ENCODE assay signal across 8 cellular contexts in genomic region chr3:166013073-166013679, GRCh38.
DNase-seq lines count a peak whose midpoint lies in the region; ATAC-seq and TF ChIP-seq lines count a peak whose summit lies in the region.

No MANE protein-coding gene starts in this region.

- peak; percentile 51; the same call in 1 of the 2 replicates for TF ChIP-seq CTCF in LNCAP (IDR thresholded peaks at IDR 0.05)
- TF ChIP-seq CTCF in SU-DHL-6 (IDR thresholded peaks at IDR 0.05; ENCODE audit: insufficient read depth, low read length, poor library complexity, severe bottlenecking): peak; percentile 24

- no peaks in the 10 kb centered on the region; the same call in 1 of the 2 replicates for H3F3A ChIP-seq in SU-DHL-6 (ENCODE audit: insufficient read depth)

- H3K36me3 Mint-ChIP-seq in stimulated activated memory B cell treated with anti-CD40 and anti-IgM and Interleukin-4, amounts not matched to agents 10 μg/mL and 1 μg/mL and 100 μg/mL, for 72 hours: no peaks in the 10 kb centered on the region

- DNase-seq in ELR (ENCODE audit: low read depth): peak; percentile 65
- peak; percentile 16 for DNase-seq in iPS-NIHi11 (ENCODE audit: low spot score)
- DNase-seq in AG20443 (ENCODE audit: low spot score): no peak
- no peak for DNase-seq in AG08395 (ENCODE audit: low spot score)
- DNase-seq in NK-92 (lab: John Stamatoyannopoulos, UW; ENCODE audit: unreplicated experiment): no peak

- H3K9me3 Mint-ChIP-seq in stimulated activated memory B cell treated with anti-CD40 and anti-IgM and Interleukin-4, amounts not matched to agents 10 μg/mL and 1 μg/mL and 100 μg/mL, for 72 hours: peaks cover 3% of the 10 kb centered on the region

- no peak overlapping the region for H2AFZ ChIP-seq in SU-DHL-6 (ENCODE audit: low read depth, low read length, severe bottlenecking)

- no peak overlapping the region for H3K27ac ChIP-seq in SU-DHL-6 (ENCODE audit: low read depth, low read length)

- H4K20me1 ChIP-seq in SU-DHL-6 (ENCODE audit: low read depth, low read length): no peaks in the 10 kb centered on the region

- H3K9ac ChIP-seq in SU-DHL-6 (ENCODE audit: low read length): no peak overlapping the region

- H3K79me2 ChIP-seq in SU-DHL-6 (ENCODE audit: insufficient read depth, low read length): no peaks in the 10 kb centered on the region

- H3K36me3 ChIP-seq in SU-DHL-6 (ENCODE audit: low read length): no peaks in the 10 kb centered on the region

- H3K9me2 ChIP-seq in SU-DHL-6 (replicated peaks; ENCODE audit: insufficient read depth, low read length): no peaks in the 10 kb centered on the region

- no peaks in the 10 kb centered on the region for H3K4me1 Mint-ChIP-seq in stimulated activated memory B cell treated with anti-CD40 and anti-IgM and Interleukin-4, amounts not matched to agents 10 μg/mL and 1 μg/mL and 100 μg/mL, for 72 hours

- H3K4me2 ChIP-seq in SU-DHL-6 (ENCODE audit: low read depth, low read length, poor library complexity, severe bottlenecking): no peak overlapping the region

- H3K4me3 Mint-ChIP-seq in stimulated activated memory B cell treated with anti-CD40 and anti-IgM and Interleukin-4, amounts not matched to agents 10 μg/mL and 1 μg/mL and 100 μg/mL, for 72 hours: no peak overlapping the region

- H3K4me3 ChIP-seq in SU-DHL-6 (ENCODE audit: insufficient read depth, low read length, poor library complexity, severe bottlenecking): no peak overlapping the region

- H3K27me3 Mint-ChIP-seq in stimulated activated memory B cell treated with anti-CD40 and anti-IgM and Interleukin-4, amounts not matched to agents 10 μg/mL and 1 μg/mL and 100 μg/mL, for 72 hours: no peaks in the 10 kb centered on the region

- no peak overlapping the region for H3K27ac Mint-ChIP-seq in stimulated activated memory B cell treated with anti-CD40 and anti-IgM and Interleukin-4, amounts not matched to agents 10 μg/mL and 1 μg/mL and 100 μg/mL, for 72 hours

- H3K27me3 ChIP-seq in SU-DHL-6 (ENCODE audit: low read length): no peaks in the 10 kb centered on the region

- no peaks in the 10 kb centered on the region for H3K9me3 ChIP-seq in SU-DHL-6 (ENCODE audit: insufficient read depth, low read length)

- ATAC-seq in stimulated activated memory B cell treated with anti-CD40 and anti-IgM and Interleukin-4, amounts not matched to agents 10 μg/mL and 1 μg/mL and 100 μg/mL, for 72 hours: no peak

Comparison
In these comparisons a context has a peak if more than half of its experiments do, and no peak if none do; other contexts are left out.
1. DNase-seq: peak in ELR (single experiment) and iPS-NIHi11 (single experiment); none in AG20443 (single experiment), AG08395 (single experiment) and NK-92 (single experiment).